In genomic region chr1:38571726-38572125, GRCh38 we compare ENCODE assay signal across 1 cellular context.
TF ChIP-seq lines count a peak whose summit lies in the region.

No MANE protein-coding gene starts in this region.

TF ChIP-seq in GM23338, 12 proteins besides CTCF, POLR2A, EP300 and RAD21 (continued from another document):
- TF ChIP-seq ZNF462 (CRISPR knock-in tag; IDR thresholded peaks at IDR 0.05), result no peak
- no peak for TF ChIP-seq CREB1 (CRISPR knock-in tag; IDR thresholded peaks at IDR 0.05; ENCODE audit: low read depth)
- TF ChIP-seq ZNF114 (CRISPR knock-in tag; IDR thresholded peaks at IDR 0.05), result no peak
- TF ChIP-seq NANOG (IDR thresholded peaks at IDR 0.05; ENCODE audit: borderline replicate concordance), result no peak
- TF ChIP-seq JUNB (IDR thresholded peaks at IDR 0.05; ENCODE audit: unreplicated experiment), result no peak
- no peak for TF ChIP-seq EZH2phosphoT487 (IDR thresholded peaks at IDR 0.05; ENCODE audit: unreplicated experiment)
